In the genomic region with DNA sequence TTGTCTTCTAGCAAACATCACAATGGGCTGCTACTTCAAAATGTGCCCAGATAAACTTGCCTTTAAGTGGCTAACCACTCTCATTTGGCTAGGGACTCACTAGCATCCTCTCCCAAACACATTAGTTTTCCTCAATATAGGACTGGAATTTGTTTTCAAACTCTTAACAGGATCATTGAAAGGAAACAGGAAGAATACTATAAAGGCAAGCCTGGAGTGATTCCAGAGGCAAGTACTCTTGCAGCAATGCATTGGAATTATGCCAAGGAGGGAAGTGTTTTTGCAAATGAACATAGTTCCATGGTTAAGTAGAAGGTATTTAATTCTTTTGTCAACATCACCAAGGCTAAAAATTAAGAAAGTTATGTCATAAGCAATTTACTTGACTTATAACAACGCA, we compare ENCODE assay signal across 14 cellular contexts. TPM values are rescaled to one million over a fixed set of nuclear protein-coding genes. Genes with fewer than 3 reads are reported as not detected.
A peak's percentile ranks its signal among the peaks of the same experiment; 100 is the strongest.
DNase-seq lines count a peak whose midpoint lies in the region; ATAC-seq, FAIRE-seq and TF ChIP-seq lines count a peak whose summit lies in the region.
"Had no signal": no experiment of that assay in that cellular context is flagged by ENCODE, and none has a peak within 500 bp of the region (broad histone marks: within the 10 kb centered on the region; RNA-seq: fewer than 3 reads in every experiment).

No MANE protein-coding gene starts in this region.

- no peak overlapping the region for H2BK15ac ChIP-seq in mesenchymal stem cell (ENCODE audit: low read depth, poor library complexity, severe bottlenecking)

- DNase-seq in HT-29 (ENCODE audit: low spot score), result peak; percentile 24
- peak; percentile 71 for DNase-seq in NCI-H2107 treated with DMSO at 0.1 percent for 48 hours (lab: John Stamatoyannopoulos, UW; ENCODE audit: unreplicated experiment)
- DNase-seq in astrocyte (ENCODE audit: low read depth), result peak; percentile 3
- peak; percentile 58 for DNase-seq in mesenchymal stem cell
- DNase-seq in sciatic nerve (ENCODE audit: low spot score), result no peak
- no peak for DNase-seq in D341Med (ENCODE audit: low spot score)
- no peak for DNase-seq in activated CD8-positive, alpha-beta memory T cell treated with anti-CD3 and anti-CD28 coated beads for 24 hours
- DNase-seq in H54 (ENCODE audit: insufficient read length, low spot score), result no peak
- DNase-seq: activated T-cell treated with anti-CD3 and anti-CD28 coated beads for 4 hours, amygdala, erythroblast, NCI-H526 had no signal

- H3K36me3 Mint-ChIP-seq in astrocyte (ENCODE audit: low read depth, unreplicated experiment), result no peaks in the 10 kb centered on the region

- H3K36me3 ChIP-seq in astrocyte (ENCODE audit: insufficient read depth, low read length), result no peaks in the 10 kb centered on the region
- peaks cover 0 to 6% of the 10 kb centered on the region in 2 experiments for H3K36me3 ChIP-seq in mesenchymal stem cell (ENCODE audit: control insufficient read depth in 1 of 2, insufficient read depth in 2 of 2, low read depth in 1 of 2, low read length in 2 of 2)

- H3K9ac ChIP-seq in astrocyte (ENCODE audit: low read length) (no peak overlapping the region), mesenchymal stem cell (ENCODE audit: low read length) (no peak overlapping the region)

- H3K4ac ChIP-seq in mesenchymal stem cell (ENCODE audit: low read depth in 1 of 2, low read length in 2 of 2), result no peak overlapping the region

- no peak overlapping the region for H4K8ac ChIP-seq in mesenchymal stem cell (ENCODE audit: low read length)

- no CpG with 5 or more reads among the region's 1 CpG for WGBS in mesenchymal stem cell

- FAIRE-seq in astrocyte (lab: Jason Lieb, UNC), result peak; percentile 5
- FAIRE-seq in H54 (lab: Jason Lieb, UNC), result no peak

- H3K27me3 ChIP-seq in astrocyte (ENCODE audit: insufficient read depth, low read length) (no peaks in the 10 kb centered on the region), mesenchymal stem cell (ENCODE audit: control insufficient read depth in 1 of 2, insufficient read depth in 1 of 2, low read length in 2 of 2) (peaks cover 0 to 2% of the 10 kb centered on the region in 2 experiments)
- H3K27me3 ChIP-seq: SJCRH30 had no signal

- H3K9me3 ChIP-seq in astrocyte (ENCODE audit: insufficient read depth, low read depth, low read length), result no peaks in the 10 kb centered on the region
- no peaks in the 10 kb centered on the region for H3K9me3 ChIP-seq in mesenchymal stem cell (ENCODE audit: control insufficient read depth, low read length)
- H3K9me3 ChIP-seq: SJCRH30 had no signal

- no peaks in the 10 kb centered on the region for H3K9me3 Mint-ChIP-seq in astrocyte (ENCODE audit: unreplicated experiment)

- H4K20me1 ChIP-seq in astrocyte (ENCODE audit: insufficient read depth, low read length), result no peaks in the 10 kb centered on the region

- ATAC-seq in sciatic nerve, result no peak

- TF ChIP-seq POLR2A in H54 (IDR thresholded peaks at IDR 0.05; ENCODE audit: low read depth, low read length), result no peak

- intact Hi-C loops in sciatic nerve (cut with DNase I), result no loop called here

- H3K4me3 Mint-ChIP-seq in astrocyte (ENCODE audit: unreplicated experiment), result no peak overlapping the region

- H3K4me1 Mint-ChIP-seq in astrocyte (ENCODE audit: low read depth, unreplicated experiment), result peaks cover 3% of the 10 kb centered on the region

- H3K4me3 ChIP-seq in astrocyte (ENCODE audit: insufficient read depth, low read depth, low read length) (no peak overlapping the region), mesenchymal stem cell (ENCODE audit: insufficient read depth in 1 of 2, low read depth in 1 of 2, low read length in 2 of 2) (no peak overlapping the region)
- H3K4me3 ChIP-seq: SJCRH30 had no signal

- no peaks in the 10 kb centered on the region for H3K79me2 ChIP-seq in astrocyte (ENCODE audit: insufficient read depth, low read length)

- no peak overlapping the region for H2BK5ac ChIP-seq in mesenchymal stem cell (ENCODE audit: low read depth, low read length, poor library complexity, severe bottlenecking)

- H2AFZ ChIP-seq in astrocyte (ENCODE audit: low read depth, low read length) (no peak overlapping the region), mesenchymal stem cell (ENCODE audit: low read depth, low read length) (no peak overlapping the region)

- H2BK12ac ChIP-seq in mesenchymal stem cell (ENCODE audit: low read length in 2 of 2), result no peak overlapping the region

- no peak for TF ChIP-seq CTCF in astrocyte (IDR thresholded peaks at IDR 0.05; ENCODE audit: insufficient read depth, low read depth, low read length)

- H2AK5ac ChIP-seq in mesenchymal stem cell (ENCODE audit: low read length, severe bottlenecking), result no peak overlapping the region

- H3K27me3 Mint-ChIP-seq in astrocyte (ENCODE audit: low read depth, unreplicated experiment), result no peaks in the 10 kb centered on the region

- H3K27ac Mint-ChIP-seq in astrocyte (ENCODE audit: unreplicated experiment), result no peak overlapping the region

- H3K14ac ChIP-seq in mesenchymal stem cell (ENCODE audit: low read length in 2 of 2), result no peak overlapping the region

- no peak overlapping the region for H3K18ac ChIP-seq in mesenchymal stem cell (ENCODE audit: low read depth in 1 of 2, low read length in 2 of 2)

- no peak overlapping the region for H3K27ac ChIP-seq in astrocyte (ENCODE audit: low read depth, low read length)
- no peak overlapping the region for H3K27ac ChIP-seq in mesenchymal stem cell (ENCODE audit: low read length, poor library complexity, severe bottlenecking)
- H3K27ac ChIP-seq: SJCRH30 had no signal

- H4K91ac ChIP-seq in mesenchymal stem cell (ENCODE audit: low read length), result no peak overlapping the region

- no peak overlapping the region for H2BK120ac ChIP-seq in mesenchymal stem cell (ENCODE audit: low read depth, low read length)

- no peak overlapping the region for H3K4me2 ChIP-seq in astrocyte (ENCODE audit: low read length)
- H3K4me2 ChIP-seq in mesenchymal stem cell (ENCODE audit: low read length, poor library complexity, severe bottlenecking), result peak overlapping the region; percentile 16

- no peaks in the 10 kb centered on the region for H3K4me1 ChIP-seq in astrocyte (ENCODE audit: insufficient read depth, low read length)
- peaks cover 3% of the 10 kb centered on the region for H3K4me1 ChIP-seq in mesenchymal stem cell (ENCODE audit: control insufficient read depth, insufficient read depth, low read depth, low read length)
- H3K4me1 ChIP-seq: SJCRH30 had no signal

- H3K23ac ChIP-seq in mesenchymal stem cell (ENCODE audit: low read length in 2 of 2), result no peak overlapping the region

- no peaks in the 10 kb centered on the region for H3K79me1 ChIP-seq in mesenchymal stem cell (replicated peaks; ENCODE audit: low read length, poor library complexity, severe bottlenecking)

RNA-seq across cellular contexts. Expression of gene EPHA7, which starts 12.2 kb away (rescaled TPM):
- total RNA-seq in HT-29 (2014; rRNA removed; shearing (Covaris generic)), result not detected in 2 replicates
- 0.55 and 0.82 TPM in 2 replicates for total RNA-seq in astrocyte
- 2.3 TPM for polyA plus RNA-seq in mesenchymal stem cell (2013, experiment 1 of 2)
- polyA plus RNA-seq in mesenchymal stem cell (2013, experiment 2 of 2), result 2.2 TPM
- 2.6 TPM for total RNA-seq in sciatic nerve
- polyA plus RNA-seq: BJ had no signal

Comparison
In these comparisons a context has a peak if more than half of its experiments do, and no peak if none do; other contexts are left out.
1. DNase-seq: peak in HT-29 (single experiment), NCI-H2107 treated with DMSO at 0.1 percent for 48 hours (single experiment), astrocyte (single experiment) and mesenchymal stem cell (single experiment); none in sciatic nerve (single experiment), D341Med (single experiment), activated CD8-positive, alpha-beta memory T cell treated with anti-CD3 and anti-CD28 coated beads for 24 hours (single experiment) and H54 (single experiment).